ENCODE assay signal across 9 cellular contexts in genomic region chr15:64507293-64507802, GRCh38. TPM values are rescaled to one million over a fixed set of nuclear protein-coding genes. Genes with fewer than 3 reads are reported as not detected.
DNase-seq lines count a peak whose midpoint lies in the region; ATAC-seq and TF ChIP-seq lines count a peak whose summit lies in the region.
"Had no signal": no experiment of that assay in that cellular context is flagged by ENCODE, and none has a peak within 500 bp of the region (broad histone marks: within the 10 kb centered on the region; RNA-seq: fewer than 3 reads in every experiment).

No MANE protein-coding gene starts in this region.

- TF ChIP-seq CTCF in activated CD8-positive, alpha-beta T cell treated with anti-CD3 and anti-CD28 coated beads for 36 hours (IDR thresholded peaks at IDR 0.05) = no peak
- no peak for TF ChIP-seq CTCF in esophagus muscularis mucosa (IDR thresholded peaks at IDR 0.05)
- TF ChIP-seq CTCF in stomach (IDR thresholded peaks at IDR 0.05) = no peak

- TF ChIP-seq POLR2A in esophagus muscularis mucosa (IDR thresholded peaks at IDR 0.05; ENCODE audit: low read depth) (no peak), stomach (IDR thresholded peaks at IDR 0.05) (no peak)

- intact Hi-C loops in CD4-positive, alpha-beta memory T cell (cut with micrococcal nuclease) = no loop called here
- intact Hi-C loops in activated CD8-positive, alpha-beta T cell treated with anti-CD3 and anti-CD28 coated beads for 36 hours (cut with micrococcal nuclease) = no loop called here
- intact Hi-C loops in esophagus muscularis mucosa (cut with DNase I) = no loop called here
- intact Hi-C loops in stomach (cut with DNase I; ENCODE audit: low total_unique reads) = no loop called here

- no peak for TF ChIP-seq EP300 in esophagus muscularis mucosa (IDR thresholded peaks at IDR 0.05)
- TF ChIP-seq EP300 in stomach (IDR thresholded peaks at IDR 0.05) = no peak

- H3K4me1 ChIP-seq in CD4-positive, alpha-beta memory T cell (ENCODE audit: insufficient read depth, low read length) = peaks cover 66% of the 10 kb centered on the region
- peaks cover 28 to 81% (median 69%) of the 10 kb centered on the region in 4 donors for H3K4me1 ChIP-seq in esophagus muscularis mucosa
- H3K4me1 ChIP-seq in stomach = peaks cover 37 to 74% (median 54%) of the 10 kb centered on the region in 4 donors

- no peak overlapping the region for H3K27ac ChIP-seq in CD4-positive, alpha-beta memory T cell (ENCODE audit: low read depth, low read length)
- peak overlapping the region; percentile 35 to 48 (median 39) for H3K27ac ChIP-seq in esophagus muscularis mucosa (replicated peaks in 1 of 4)
- peak overlapping the region; percentile 12 to 75 (median 56) for H3K27ac ChIP-seq in stomach
- H3K27ac ChIP-seq: neutrophil had no signal

- H3K27me3 Mint-ChIP-seq in CD4-positive, alpha-beta memory T cell = no peaks in the 10 kb centered on the region
- H3K27me3 Mint-ChIP-seq in IgD-negative memory B cell = no peaks in the 10 kb centered on the region
- no peaks in the 10 kb centered on the region for H3K27me3 Mint-ChIP-seq in activated CD8-positive, alpha-beta T cell treated with anti-CD3 and anti-CD28 coated beads for 36 hours
- H3K27me3 Mint-ChIP-seq in natural killer cell treated with Interleukin-12 subunit alpha and Interleukin-12 subunit beta and Interleukin-15 and Interleukin-18, amount 100 ng/mL, for 72 hours = no peaks in the 10 kb centered on the region

- H3K4me3 ChIP-seq in CD4-positive, alpha-beta memory T cell (ENCODE audit: low read length in 2 of 2) = no peak overlapping the region
- H3K4me3 ChIP-seq in esophagus muscularis mucosa (no peak overlapping the region), stomach (no peak overlapping the region)

- H3K27ac Mint-ChIP-seq in CD4-positive, alpha-beta memory T cell = peak overlapping the region; percentile 1 to 73 (median 30)
- H3K27ac Mint-ChIP-seq in IgD-negative memory B cell = peak overlapping the region in 2 of 3 donors; percentile 37 to 83
- H3K27ac Mint-ChIP-seq in activated CD8-positive, alpha-beta T cell treated with anti-CD3 and anti-CD28 coated beads for 36 hours = peak overlapping the region; percentile 40
- H3K27ac Mint-ChIP-seq in natural killer cell treated with Interleukin-12 subunit alpha and Interleukin-12 subunit beta and Interleukin-15 and Interleukin-18, amount 100 ng/mL, for 72 hours = peak overlapping the region in 1 of 2 donors; percentile 70

- H3K27me3 ChIP-seq in CD4-positive, alpha-beta memory T cell (ENCODE audit: insufficient read depth, low read length) = no peaks in the 10 kb centered on the region
- H3K27me3 ChIP-seq in esophagus muscularis mucosa = no peaks in the 10 kb centered on the region
- H3K27me3 ChIP-seq in stomach = no peaks in the 10 kb centered on the region
- H3K27me3 ChIP-seq: neutrophil had no signal

- 34% methylated on average over 3 of the region's 3 CpGs for WGBS in esophagus muscularis mucosa
- WGBS in stomach, 5 donors = 8 to 21% (median 15%) methylated on average over 3 of the region's 3 CpGs

- no peaks in the 10 kb centered on the region for H3K36me3 ChIP-seq in CD4-positive, alpha-beta memory T cell (ENCODE audit: insufficient read depth, low read length)
- peaks cover 0 to 13% (median 0%) of the 10 kb centered on the region in 4 donors for H3K36me3 ChIP-seq in esophagus muscularis mucosa
- peaks cover 0 to 9% (median 6%) of the 10 kb centered on the region in 4 donors for H3K36me3 ChIP-seq in stomach
- H3K36me3 ChIP-seq: neutrophil had no signal

- CTCF ChIA-PET in CD4-positive, alpha-beta memory T cell (lab: Charles Lee; ENCODE audit: partially characterized antibody) = interaction anchor here (0.9 to 1.5 kb wide), 4 partner anchors 9 to 165 kb away, joined by 3 to 6 read pairs (median 4); no protein-coding TSS in a partner anchor
- CTCF ChIA-PET in activated CD8-positive, alpha-beta T cell treated with anti-CD3 and anti-CD28 coated beads for 36 hours (lab: Charles Lee) = interaction anchor here (0.7 to 1.6 kb wide), 3 partner anchors 25 to 80 kb away, joined by 3 to 5 read pairs (median 3); no protein-coding TSS in a partner anchor
- CTCF ChIA-PET in HEK293T (lab: Yijun Ruan, JAX) = no interaction called here

- peaks cover 50 to 76% (median 64%) of the 10 kb centered on the region in 4 donors for H3K4me1 Mint-ChIP-seq in CD4-positive, alpha-beta memory T cell
- H3K4me1 Mint-ChIP-seq in IgD-negative memory B cell = peaks cover 39 to 51% (median 44%) of the 10 kb centered on the region in 3 donors
- H3K4me1 Mint-ChIP-seq in activated CD8-positive, alpha-beta T cell treated with anti-CD3 and anti-CD28 coated beads for 36 hours (ENCODE audit: low read depth) = peaks cover 71% of the 10 kb centered on the region
- peaks cover 36 to 49% of the 10 kb centered on the region in 2 donors for H3K4me1 Mint-ChIP-seq in natural killer cell treated with Interleukin-12 subunit alpha and Interleukin-12 subunit beta and Interleukin-15 and Interleukin-18, amount 100 ng/mL, for 72 hours (ENCODE audit: low read depth in 2 of 2)

- peak; percentile 85 for ATAC-seq in activated CD8-positive, alpha-beta T cell treated with anti-CD3 and anti-CD28 coated beads for 36 hours
- peak; percentile 74 to 86 for ATAC-seq in natural killer cell treated with Interleukin-12 subunit alpha and Interleukin-12 subunit beta and Interleukin-15 and Interleukin-18, amount 100 ng/mL, for 72 hours

- peaks cover 11 to 19% of the 10 kb centered on the region in 2 donors for H3K36me3 Mint-ChIP-seq in CD4-positive, alpha-beta memory T cell
- H3K36me3 Mint-ChIP-seq in IgD-negative memory B cell = peaks cover 3% of the 10 kb centered on the region
- peaks cover 23% of the 10 kb centered on the region for H3K36me3 Mint-ChIP-seq in activated CD8-positive, alpha-beta T cell treated with anti-CD3 and anti-CD28 coated beads for 36 hours (ENCODE audit: low read depth)
- H3K36me3 Mint-ChIP-seq in natural killer cell treated with Interleukin-12 subunit alpha and Interleukin-12 subunit beta and Interleukin-15 and Interleukin-18, amount 100 ng/mL, for 72 hours = no peaks in the 10 kb centered on the region

- peak in 1 of 5 donors; percentile 18 for DNase-seq in CD4-positive, alpha-beta memory T cell
- DNase-seq in GM19240 (ENCODE audit: insufficient read length, low spot score) (peak; percentile 12), esophagus muscularis mucosa (ENCODE audit: extremely low spot score) (no peak), stomach (peak; percentile 84), HEK293T (ENCODE audit: extremely low spot score) (no peak)
- peak; percentile 64 for DNase-seq in activated CD8-positive, alpha-beta T cell treated with anti-CD3 and anti-CD28 coated beads for 36 hours
- DNase-seq in natural killer cell treated with Interleukin-12 subunit alpha and Interleukin-12 subunit beta and Interleukin-15 and Interleukin-18, amount 100 ng/mL, for 72 hours (ENCODE audit: low spot score) = peak; percentile 61

- POLR2A ChIA-PET in CD4-positive, alpha-beta memory T cell (lab: Charles Lee; ENCODE audit: partially characterized antibody) = interaction anchor here (1.4 kb wide), 1 partner anchor 120 kb away, joined by 3 read pairs; the partner anchor contains the start of gene TRIP4
- POLR2A ChIA-PET in activated CD8-positive, alpha-beta T cell treated with anti-CD3 and anti-CD28 coated beads for 36 hours (lab: Charles Lee) = interaction anchor here (0.7 to 1.2 kb wide), 2 partner anchors 119 to 127 kb away, joined by 3 read pairs; partner anchors contain the start of gene TRIP4
- POLR2A ChIA-PET in HEK293T (lab: Yijun Ruan, JAX) = interaction anchor here (1.7 kb wide), 1 partner anchor 48 kb away, joined by 4 read pairs; the partner anchor contains the start of gene ZNF609

- H3K4me3 Mint-ChIP-seq in CD4-positive, alpha-beta memory T cell = peak overlapping the region in 7 of 8 donors; percentile 1 to 58 (median 14)
- H3K4me3 Mint-ChIP-seq in IgD-negative memory B cell = peak overlapping the region in 2 of 4 donors; percentile 34 to 70
- H3K4me3 Mint-ChIP-seq in activated CD8-positive, alpha-beta T cell treated with anti-CD3 and anti-CD28 coated beads for 36 hours = no peak overlapping the region
- H3K4me3 Mint-ChIP-seq in natural killer cell treated with Interleukin-12 subunit alpha and Interleukin-12 subunit beta and Interleukin-15 and Interleukin-18, amount 100 ng/mL, for 72 hours = no peak overlapping the region

- no peaks in the 10 kb centered on the region for H3K9me3 ChIP-seq in CD4-positive, alpha-beta memory T cell (ENCODE audit: control insufficient read depth in 1 of 2, low read length in 2 of 2)
- H3K9me3 ChIP-seq in esophagus muscularis mucosa (no peaks in the 10 kb centered on the region), stomach (no peaks in the 10 kb centered on the region)
- H3K9me3 ChIP-seq: neutrophil had no signal

- H3K9me3 Mint-ChIP-seq in CD4-positive, alpha-beta memory T cell = no peaks in the 10 kb centered on the region
- H3K9me3 Mint-ChIP-seq in IgD-negative memory B cell = no peaks in the 10 kb centered on the region
- H3K9me3 Mint-ChIP-seq in activated CD8-positive, alpha-beta T cell treated with anti-CD3 and anti-CD28 coated beads for 36 hours = no peaks in the 10 kb centered on the region
- H3K9me3 Mint-ChIP-seq in natural killer cell treated with Interleukin-12 subunit alpha and Interleukin-12 subunit beta and Interleukin-15 and Interleukin-18, amount 100 ng/mL, for 72 hours = no peaks in the 10 kb centered on the region

TF ChIP-seq in HEK293T, 16 proteins besides CTCF, POLR2A, EP300 and RAD21 (continues in another document):
- TF ChIP-seq BHLHE40 (IDR thresholded peaks at IDR 0.05; ENCODE audit: borderline replicate concordance) (no peak), SP1 (IDR thresholded peaks at IDR 0.05) (no peak), FOXA1 (IDR thresholded peaks at IDR 0.05) (no peak), LEF1 (IDR thresholded peaks at IDR 0.05; ENCODE audit: borderline replicate concordance) (no peak), TARDBP (IDR thresholded peaks at IDR 0.05) (no peak), L3MBTL2 (conservative IDR thresholded peaks at IDR 0.05) (no peak)

RNA-seq across cellular contexts. Expression of gene ZNF609, which starts 47.0 kb away (rescaled TPM):
- total RNA-seq in CD4-positive, alpha-beta memory T cell = 10 to 100 TPM; 53.7 to 56.9 TPM
- 10 to 100 TPM in 1 of 2 donors, 1 to 10 TPM in 1; 1.4 to 16.5 TPM for polyA plus RNA-seq in CD4-positive, alpha-beta memory T cell
- 10.2 TPM for polyA plus RNA-seq in IgD-negative memory B cell
- total RNA-seq in activated CD8-positive, alpha-beta T cell treated with anti-CD3 and anti-CD28 coated beads for 36 hours = 10 to 100 TPM; 37.2 to 39.6 TPM
- 10 to 100 TPM; 38.3 to 53.7 (median 45.3) TPM for total RNA-seq in esophagus muscularis mucosa
- 10 to 100 TPM; 36.9 to 67.6 TPM for total RNA-seq in natural killer cell treated with Interleukin-12 subunit alpha and Interleukin-12 subunit beta and Interleukin-15 and Interleukin-18, amount 100 ng/mL, for 72 hours
- 10 to 100 TPM; 23.2 to 64.7 (median 32.5) TPM for total RNA-seq in stomach
- 1 to 10 TPM; 2.7 to 7.0 (median 6.5) TPM for polyA plus RNA-seq in stomach

Comparison
In these comparisons a context has a peak if more than half of its experiments do, and no peak if none do; other contexts are left out.
1. DNase-seq: peak in GM19240 (single experiment), activated CD8-positive, alpha-beta T cell treated with anti-CD3 and anti-CD28 coated beads for 36 hours (single experiment), natural killer cell treated with Interleukin-12 subunit alpha and Interleukin-12 subunit beta and Interleukin-15 and Interleukin-18, amount 100 ng/mL, for 72 hours (single experiment) and stomach (single experiment); none in esophagus muscularis mucosa (single experiment) and HEK293T (single experiment).
2. H3K4me3 Mint-ChIP-seq: peak in CD4-positive, alpha-beta memory T cell (7 of 8); none in activated CD8-positive, alpha-beta T cell treated with anti-CD3 and anti-CD28 coated beads for 36 hours (single experiment) and natural killer cell treated with Interleukin-12 subunit alpha and Interleukin-12 subunit beta and Interleukin-15 and Interleukin-18, amount 100 ng/mL, for 72 hours (single experiment).